ENCODE assay signal across 22 cellular contexts in genomic region chr5:104146652-104147051, GRCh38.
"Had no signal": no experiment of that assay in that cellular context is flagged by ENCODE, and none has a peak within 500 bp of the region (broad histone marks: within the 10 kb centered on the region; RNA-seq: fewer than 3 reads in every experiment).

No MANE protein-coding gene starts in this region.

- ATAC-seq: activated CD8-positive, alpha-beta T cell treated with anti-CD3 and anti-CD28 coated beads, Interleukin-2, amount 10 ng/mL, durations not matched to agents 7 days and 5 days; activated T-cell treated with anti-CD3 and anti-CD28 coated beads, Interleukin-2, amount 50 U/mL, for 72 hours; effector memory CD8-positive, alpha-beta T cell; heart left ventricle; left lobe of liver; T-helper 17 cell; WTC11 had no signal

- H3K27ac ChIP-seq: brain microvascular endothelial cell, epithelial cell of prostate, heart left ventricle, right atrium auricular region had no signal

- H3K4me3 ChIP-seq: heart left ventricle, right atrium auricular region had no signal

- DNase-seq: activated CD4-positive, alpha-beta T cell treated with anti-CD3 and anti-CD28 coated beads, Interleukin-2, amount 10 ng/mL, durations not matched to agents 24 days and 14 days; activated CD8-positive, alpha-beta memory T cell treated with anti-CD3 and anti-CD28 coated beads, Interleukin-2, amount 50 U/mL, for 4 hours; activated CD8-positive, alpha-beta T cell treated with anti-CD3 and anti-CD28 coated beads, Interleukin-2, amount 10 ng/mL, durations not matched to agents 7 days and 5 days; activated gamma-delta T cell treated with Interleukin-2 at 50 U/mL for 16 hours; activated naive CD8-positive, alpha-beta T cell treated with anti-CD3 and anti-CD28 coated beads for 36 hours; activated T-cell treated with anti-CD3 and anti-CD28 coated beads, Interleukin-2, amount 50 U/mL, for 72 hours; brain microvascular endothelial cell; effector memory CD8-positive, alpha-beta T cell; heart left ventricle; islet precursor cell; naive B cell; posterior cingulate gyrus; stimulated activated CD4-positive, alpha-beta T cell treated with anti-CD3 and anti-CD28 coated beads, Interleukin-15, amount 100 ng/mL, for 24 hours; stimulated activated CD4-positive, alpha-beta T cell treated with anti-CD3 and anti-CD28 coated beads, Interleukin-4, amount 100 ng/mL, for 1 hour; stimulated activated naive CD4-positive, alpha-beta T cell treated with Interleukin-2 at 50 U/mL for 16 hours; substantia nigra; T-helper 17 cell; trophoblast cell had no signal

- H3K36me3 ChIP-seq: brain microvascular endothelial cell, heart left ventricle, right atrium auricular region had no signal

- H3K9me3 ChIP-seq: right atrium auricular region had no signal

- H3K27me3 ChIP-seq: brain microvascular endothelial cell, heart left ventricle, right atrium auricular region had no signal

- H3K4me1 ChIP-seq: heart left ventricle, right atrium auricular region had no signal
